ENCODE assay signal across 13 cellular contexts in the genomic region with DNA sequence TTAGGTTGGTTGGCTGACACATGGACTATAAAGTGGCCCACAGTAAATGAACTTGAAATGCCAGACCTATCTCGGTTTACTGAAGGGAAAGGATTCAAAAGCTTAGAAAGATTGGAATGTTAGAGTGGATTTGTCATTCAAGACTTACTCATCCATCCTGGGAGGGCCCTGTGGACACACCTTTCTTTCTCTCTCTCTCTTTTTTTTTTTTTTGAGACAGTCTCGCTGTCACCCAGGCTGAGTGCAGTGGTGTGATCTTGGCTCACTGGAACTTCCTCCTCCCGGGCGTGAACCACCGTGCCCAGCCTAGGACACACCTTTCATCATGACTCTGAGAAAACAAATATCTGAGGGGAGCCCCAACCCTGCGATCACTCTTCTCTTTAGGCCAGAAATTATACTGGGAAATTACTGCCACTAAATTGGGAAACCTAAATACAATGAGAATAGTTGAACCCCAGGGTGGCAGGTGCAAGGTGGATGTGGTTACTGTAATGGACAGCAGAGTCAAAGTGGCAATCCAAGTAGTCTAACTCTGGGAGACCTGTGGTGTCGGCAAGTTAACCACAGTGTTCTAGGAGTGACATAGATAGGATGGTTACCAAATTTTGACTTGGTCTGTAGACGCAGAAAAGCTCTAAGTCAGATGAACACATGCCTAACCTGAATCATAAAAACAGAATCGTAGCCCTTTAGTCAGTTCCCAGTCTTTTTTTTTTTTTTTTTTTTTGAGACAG. TPM values are rescaled to one million over a fixed set of nuclear protein-coding genes. Genes with fewer than 3 reads are reported as not detected.
A peak's percentile ranks its signal among the peaks of the same experiment; 100 is the strongest.
DNase-seq lines count a peak whose midpoint lies in the region; TF ChIP-seq lines count a peak whose summit lies in the region.
"Had no signal": no experiment of that assay in that cellular context is flagged by ENCODE, and none has a peak within 500 bp of the region (broad histone marks: within the 10 kb centered on the region; RNA-seq: fewer than 3 reads in every experiment).

No MANE protein-coding gene starts in this region.

- no peaks in the 10 kb centered on the region for H3K36me3 Mint-ChIP-seq in activated CD4-positive, alpha-beta T cell treated with anti-CD3 and anti-CD28 coated beads, Interleukin-2, amount 10 ng/mL, durations not matched to agents 7 days and 5 days (ENCODE audit: low read depth)

- H3K4me2 ChIP-seq in PC-9: peak overlapping the region; percentile 49
- H3K4me2 ChIP-seq in osteoblast (ENCODE audit: insufficient read depth, low read length): no peak overlapping the region

- H3K4me1 ChIP-seq in PC-9 (replicated peaks; ENCODE audit: insufficient read depth) (peaks cover 17% of the 10 kb centered on the region), osteoblast (ENCODE audit: insufficient read depth, low read length) (no peaks in the 10 kb centered on the region)
- H3K4me1 ChIP-seq: body of pancreas, suprapubic skin had no signal

- H3K27me3 Mint-ChIP-seq in activated CD4-positive, alpha-beta T cell treated with anti-CD3 and anti-CD28 coated beads, Interleukin-2, amount 10 ng/mL, durations not matched to agents 7 days and 5 days: no peaks in the 10 kb centered on the region

- H3F3A ChIP-seq in PC-9 (ENCODE audit: insufficient read depth, low read depth): peaks cover 19% of the 10 kb centered on the region

- DNase-seq in EL (peak; percentile 53), PC-9 (peak; percentile 57 to 88), fibroblast of mammary gland (ENCODE audit: low read depth) (peak; percentile 42), osteoblast (ENCODE audit: insufficient read length, low spot score, missing footprints) (peak; percentile 65), globus pallidus (ENCODE audit: low spot score) (no peak)
- no peak for DNase-seq in stimulated activated CD4-positive, alpha-beta T cell treated with anti-CD3 and anti-CD28 coated beads, Interleukin-4, amount 100 ng/mL, for 24 hours
- no peak for DNase-seq in stimulated activated CD4-positive, alpha-beta T cell treated with anti-CD3 and anti-CD28 coated beads, Interleukin-1b, Interleukin-23, amount 100 ng/mL, for 48 hours
- DNase-seq in activated CD4-positive, alpha-beta T cell treated with anti-CD3 and anti-CD28 coated beads, Interleukin-2, amount 10 ng/mL, durations not matched to agents 7 days and 5 days: no peak
- DNase-seq: body of pancreas, H9, NCI-H187 had no signal

- no peaks in the 10 kb centered on the region for H3K9me2 ChIP-seq in PC-9 (ENCODE audit: insufficient read depth)

- TSS peak; percentile 26 for BruUV-seq in PC-9 (replicated peaks; lab: Mats Ljungman, UMichigan)

- intact Hi-C loops in PC-9 (cut with micrococcal nuclease; ENCODE audit: unreplicated experiment): no loop called here

- H3K9me3 ChIP-seq in PC-9 (ENCODE audit: insufficient read depth, low read depth) (no peaks in the 10 kb centered on the region; the same call in 1 of the 2 replicates), osteoblast (ENCODE audit: low read depth, low read length) (no peaks in the 10 kb centered on the region)
- H3K9me3 ChIP-seq: body of pancreas, suprapubic skin had no signal

- H3K4me3 Mint-ChIP-seq in activated CD4-positive, alpha-beta T cell treated with anti-CD3 and anti-CD28 coated beads, Interleukin-2, amount 10 ng/mL, durations not matched to agents 7 days and 5 days: no peak overlapping the region
- H3K4me3 Mint-ChIP-seq: H9 had no signal

- CTCF ChIA-PET in PC-9 (lab: Charles Lee): interaction anchor here (0.6 kb wide), 1 partner anchor 806 kb away, joined by 10 read pairs; no protein-coding TSS in a partner anchor
- CTCF ChIA-PET in activated CD4-positive, alpha-beta T cell treated with anti-CD3 and anti-CD28 coated beads, Interleukin-2, amount 10 ng/mL, durations not matched to agents 7 days and 5 days (lab: Charles Lee): interaction anchor here (0.6 to 0.9 kb wide), 3 partner anchors 24 to 93 kb away, joined by 3 to 5 read pairs (median 3); no protein-coding TSS in a partner anchor

- H2AFZ ChIP-seq in PC-9 (no peak overlapping the region), osteoblast (ENCODE audit: low read length) (no peak overlapping the region)

- H3K36me3 ChIP-seq in PC-9 (ENCODE audit: low read depth) (no peaks in the 10 kb centered on the region), osteoblast (ENCODE audit: insufficient read depth, low read length) (no peaks in the 10 kb centered on the region)
- H3K36me3 ChIP-seq: suprapubic skin had no signal

- H3K79me2 ChIP-seq in PC-9 (ENCODE audit: low read depth): no peaks in the 10 kb centered on the region
- no peaks in the 10 kb centered on the region for H3K79me2 ChIP-seq in osteoblast (ENCODE audit: insufficient read depth, low read length)

- no peaks in the 10 kb centered on the region for H3K4me1 Mint-ChIP-seq in activated CD4-positive, alpha-beta T cell treated with anti-CD3 and anti-CD28 coated beads, Interleukin-2, amount 10 ng/mL, durations not matched to agents 7 days and 5 days
- H3K4me1 Mint-ChIP-seq: H9 had no signal

- no peaks in the 10 kb centered on the region for H3K9me3 Mint-ChIP-seq in activated CD4-positive, alpha-beta T cell treated with anti-CD3 and anti-CD28 coated beads, Interleukin-2, amount 10 ng/mL, durations not matched to agents 7 days and 5 days
- H3K9me3 Mint-ChIP-seq: H9 had no signal

- TF ChIP-seq CTCF in PC-9 (conservative IDR thresholded peaks at IDR 0.05) (no peak), fibroblast of mammary gland (conservative IDR thresholded peaks at IDR 0.05; ENCODE audit: control insufficient read depth, insufficient read depth, low read depth, low read length) (no peak), osteoblast (IDR thresholded peaks at IDR 0.05; ENCODE audit: extremely low read depth, low read depth, low read length) (no peak)

- H3K27ac ChIP-seq in PC-9 (peak overlapping the region; percentile 83), osteoblast (ENCODE audit: low read depth, low read length) (no peak overlapping the region)
- H3K27ac ChIP-seq: body of pancreas, suprapubic skin had no signal

- H3K4me3 ChIP-seq in PC-9: no peak overlapping the region
- no peak overlapping the region for H3K4me3 ChIP-seq in fibroblast of mammary gland (ENCODE audit: control insufficient read depth, low read depth, low read length)
- no peak overlapping the region for H3K4me3 ChIP-seq in osteoblast (ENCODE audit: insufficient read depth, low read length)
- H3K4me3 ChIP-seq: body of pancreas, K562, suprapubic skin had no signal

- POLR2A ChIA-PET in PC-9 (lab: Charles Lee; ENCODE audit: unreplicated experiment): no interaction called here
- POLR2A ChIA-PET in activated CD4-positive, alpha-beta T cell treated with anti-CD3 and anti-CD28 coated beads, Interleukin-2, amount 10 ng/mL, durations not matched to agents 7 days and 5 days (lab: Charles Lee): interaction anchor here (0.6 kb wide), 1 partner anchor 164 kb away, joined by 5 read pairs; no protein-coding TSS in a partner anchor

- H3K27me3 ChIP-seq in PC-9 (ENCODE audit: insufficient read depth, low read depth) (no peaks in the 10 kb centered on the region), osteoblast (ENCODE audit: insufficient read depth, low read length) (no peaks in the 10 kb centered on the region)
- H3K27me3 ChIP-seq: body of pancreas, suprapubic skin had no signal

- H3K27ac Mint-ChIP-seq in activated CD4-positive, alpha-beta T cell treated with anti-CD3 and anti-CD28 coated beads, Interleukin-2, amount 10 ng/mL, durations not matched to agents 7 days and 5 days: no peak overlapping the region
- H3K27ac Mint-ChIP-seq: H9 had no signal

- H4K20me1 ChIP-seq in PC-9 (ENCODE audit: insufficient read depth) (no peaks in the 10 kb centered on the region), osteoblast (ENCODE audit: insufficient read depth, low read length) (no peaks in the 10 kb centered on the region)

RNA-seq across cellular contexts. Expression of gene ZMYM5, which starts 47.1 kb away (rescaled TPM):
- 10.0 and 10.3 TPM in 2 replicates for total RNA-seq in PC-9 (2021)
- 21.8 and 22.8 TPM in 2 replicates for total RNA-seq in osteoblast
- 10 to 100 TPM; 12.6 to 14.5 TPM for total RNA-seq in activated CD4-positive, alpha-beta T cell treated with anti-CD3 and anti-CD28 coated beads, Interleukin-2, amount 10 ng/mL, durations not matched to agents 7 days and 5 days

RNA-seq across cellular contexts. Expression of gene ZMYM2, which starts 48.0 kb away (rescaled TPM):
- total RNA-seq in PC-9 (2021): 47.1 and 55.1 TPM in 2 replicates
- total RNA-seq in osteoblast: 65.5 and 66.6 TPM in 2 replicates
- total RNA-seq in activated CD4-positive, alpha-beta T cell treated with anti-CD3 and anti-CD28 coated beads, Interleukin-2, amount 10 ng/mL, durations not matched to agents 7 days and 5 days: 10 to 100 TPM; 41.5 to 46.7 TPM

Comparison
In these comparisons a context has a peak if more than half of its experiments do, and no peak if none do; other contexts are left out.
1. DNase-seq: peak in EL (single experiment), PC-9 (2 of 2), fibroblast of mammary gland (single experiment) and osteoblast (single experiment); none in globus pallidus (single experiment), stimulated activated CD4-positive, alpha-beta T cell treated with anti-CD3 and anti-CD28 coated beads, Interleukin-4, amount 100 ng/mL, for 24 hours (single experiment), stimulated activated CD4-positive, alpha-beta T cell treated with anti-CD3 and anti-CD28 coated beads, Interleukin-1b, Interleukin-23, amount 100 ng/mL, for 48 hours (single experiment) and activated CD4-positive, alpha-beta T cell treated with anti-CD3 and anti-CD28 coated beads, Interleukin-2, amount 10 ng/mL, durations not matched to agents 7 days and 5 days (single experiment).